Comparison of ENCODE assay signal across 19 cellular contexts in genomic region chr14:87044807-87045206, GRCh38.
"Had no signal": no experiment of that assay in that cellular context is flagged by ENCODE, and none has a peak within 500 bp of the region (broad histone marks: within the 10 kb centered on the region; RNA-seq: fewer than 3 reads in every experiment).

No MANE protein-coding gene starts in this region.

- H3K36me3 ChIP-seq: heart right ventricle, right atrium auricular region, sigmoid colon, stomach, thoracic aorta, transverse colon had no signal

- H3K4me3 ChIP-seq: coronary artery, heart right ventricle, lung, right atrium auricular region, sigmoid colon, skin epidermis, stomach, thoracic aorta, transverse colon had no signal

- DNase-seq: central memory CD4-positive, alpha-beta T cell; effector CD4-positive, alpha-beta T cell; heart right ventricle; islet precursor cell; left cardiac atrium; left ventricle myocardium superior; occipital lobe; posterior cingulate gyrus; sigmoid colon; stimulated activated CD4-positive, alpha-beta T cell treated with anti-CD3 and anti-CD28 coated beads, Interleukin-12 subunit alpha, Interleukin-12 subunit beta, amount 100 ng/mL, for 4 hours; stimulated activated naive CD4-positive, alpha-beta T cell; stomach; substantia nigra; transverse colon had no signal

- H3K4me1 ChIP-seq: right atrium auricular region, stomach, transverse colon had no signal

- H3K9me3 ChIP-seq: heart right ventricle, right atrium auricular region, sigmoid colon, stomach, thoracic aorta, transverse colon had no signal

- H3K27me3 ChIP-seq: heart right ventricle, right atrium auricular region, sigmoid colon, stomach, transverse colon had no signal

- H3K27ac ChIP-seq: coronary artery, right atrium auricular region, sigmoid colon, skin epidermis, stomach, thoracic aorta, transverse colon had no signal
